ENCODE assay signal across 16 cellular contexts in the genomic region with DNA sequence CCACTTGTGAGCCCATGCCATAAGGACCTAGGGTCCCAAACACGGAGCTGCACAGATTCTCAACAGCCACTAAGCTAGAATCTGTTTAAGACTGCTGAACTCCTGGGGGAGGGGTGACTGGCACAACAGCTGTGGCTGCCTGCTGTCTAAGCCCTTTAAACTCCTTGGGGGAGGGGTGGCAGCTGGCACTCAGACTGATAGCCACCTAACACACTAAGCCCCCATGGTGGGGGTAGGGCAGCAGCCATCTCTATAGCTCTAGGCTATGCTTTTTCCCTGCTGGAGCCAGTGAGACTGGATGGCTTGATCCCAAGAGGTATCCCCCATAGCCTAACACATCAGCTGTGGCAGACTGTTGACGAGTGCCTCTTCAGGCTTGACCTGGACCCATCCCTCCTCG.
"Had no signal": no experiment of that assay in that cellular context is flagged by ENCODE, and none has a peak within 500 bp of the region (broad histone marks: within the 10 kb centered on the region; RNA-seq: fewer than 3 reads in every experiment).

No MANE protein-coding gene starts in this region.

- H3K36me3 ChIP-seq: heart right ventricle, tibial artery had no signal

- ATAC-seq: effector memory CD8-positive, alpha-beta T cell; foreskin keratinocyte; heart right ventricle; left lobe of liver; naive thymus-derived CD4-positive, alpha-beta T cell; stimulated activated memory B cell treated with anti-CD40 and anti-IgM and Interleukin-4, amounts not matched to agents 10 μg/mL and 1 μg/mL and 100 μg/mL, for 72 hours had no signal

- H3K27me3 ChIP-seq: foreskin keratinocyte had no signal

- H3K9me3 ChIP-seq: tibial artery had no signal

- H3K9me3 Mint-ChIP-seq: activated CD4-positive, alpha-beta T cell treated with anti-CD3 and anti-CD28 coated beads, Interleukin-2, amount 10 ng/mL, durations not matched to agents 7 days and 5 days; activated naive CD4-positive, alpha-beta T cell treated with anti-CD3 and anti-CD28 coated beads for 36 hours had no signal

- H3K36me3 Mint-ChIP-seq: naive thymus-derived CD4-positive, alpha-beta T cell; stimulated activated memory B cell treated with anti-CD40 and anti-IgM and Interleukin-4, amounts not matched to agents 10 μg/mL and 1 μg/mL and 100 μg/mL, for 72 hours had no signal

- H3K4me3 ChIP-seq: heart right ventricle, tibial artery had no signal

- H3K27ac ChIP-seq: foreskin keratinocyte, heart right ventricle, parathyroid adenoma, tibial artery had no signal

- H3K4me1 Mint-ChIP-seq: activated CD4-positive, alpha-beta T cell treated with anti-CD3 and anti-CD28 coated beads, Interleukin-2, amount 10 ng/mL, durations not matched to agents 7 days and 5 days; naive thymus-derived CD4-positive, alpha-beta T cell; stimulated activated memory B cell treated with anti-CD40 and anti-IgM and Interleukin-4, amounts not matched to agents 10 μg/mL and 1 μg/mL and 100 μg/mL, for 72 hours had no signal

- H3K27me3 Mint-ChIP-seq: activated CD4-positive, alpha-beta T cell treated with anti-CD3 and anti-CD28 coated beads, Interleukin-2, amount 10 ng/mL, durations not matched to agents 7 days and 5 days had no signal

- DNase-seq: activated CD4-positive, alpha-beta T cell treated with anti-CD3 and anti-CD28 coated beads, Interleukin-2, amount 10 ng/mL, durations not matched to agents 7 days and 5 days; activated CD8-positive, alpha-beta memory T cell treated with anti-CD3 and anti-CD28 coated beads for 24 hours; activated naive CD4-positive, alpha-beta T cell treated with anti-CD3 and anti-CD28 coated beads for 36 hours; dermis blood vessel endothelial cell; effector memory CD8-positive, alpha-beta T cell; foreskin keratinocyte; heart right ventricle; naive thymus-derived CD4-positive, alpha-beta T cell; tibial artery had no signal

- H3K27ac Mint-ChIP-seq: activated CD4-positive, alpha-beta T cell treated with anti-CD3 and anti-CD28 coated beads, Interleukin-2, amount 10 ng/mL, durations not matched to agents 7 days and 5 days; activated naive CD4-positive, alpha-beta T cell treated with anti-CD3 and anti-CD28 coated beads for 36 hours; effector memory CD8-positive, alpha-beta T cell; naive thymus-derived CD4-positive, alpha-beta T cell; stimulated activated memory B cell treated with anti-CD40 and anti-IgM and Interleukin-4, amounts not matched to agents 10 μg/mL and 1 μg/mL and 100 μg/mL, for 72 hours had no signal

- H3K4me1 ChIP-seq: foreskin keratinocyte, heart right ventricle, parathyroid adenoma, tibial artery had no signal

- FAIRE-seq: astrocyte, bronchial epithelial cell, keratinocyte, urothelium cell line had no signal

- H3K4me3 Mint-ChIP-seq: activated CD4-positive, alpha-beta T cell treated with anti-CD3 and anti-CD28 coated beads, Interleukin-2, amount 10 ng/mL, durations not matched to agents 7 days and 5 days; activated naive CD4-positive, alpha-beta T cell treated with anti-CD3 and anti-CD28 coated beads for 36 hours; effector memory CD8-positive, alpha-beta T cell; naive thymus-derived CD4-positive, alpha-beta T cell; stimulated activated memory B cell treated with anti-CD40 and anti-IgM and Interleukin-4, amounts not matched to agents 10 μg/mL and 1 μg/mL and 100 μg/mL, for 72 hours had no signal
